Comparison of ENCODE assay signal across 9 cellular contexts in the genomic region with DNA sequence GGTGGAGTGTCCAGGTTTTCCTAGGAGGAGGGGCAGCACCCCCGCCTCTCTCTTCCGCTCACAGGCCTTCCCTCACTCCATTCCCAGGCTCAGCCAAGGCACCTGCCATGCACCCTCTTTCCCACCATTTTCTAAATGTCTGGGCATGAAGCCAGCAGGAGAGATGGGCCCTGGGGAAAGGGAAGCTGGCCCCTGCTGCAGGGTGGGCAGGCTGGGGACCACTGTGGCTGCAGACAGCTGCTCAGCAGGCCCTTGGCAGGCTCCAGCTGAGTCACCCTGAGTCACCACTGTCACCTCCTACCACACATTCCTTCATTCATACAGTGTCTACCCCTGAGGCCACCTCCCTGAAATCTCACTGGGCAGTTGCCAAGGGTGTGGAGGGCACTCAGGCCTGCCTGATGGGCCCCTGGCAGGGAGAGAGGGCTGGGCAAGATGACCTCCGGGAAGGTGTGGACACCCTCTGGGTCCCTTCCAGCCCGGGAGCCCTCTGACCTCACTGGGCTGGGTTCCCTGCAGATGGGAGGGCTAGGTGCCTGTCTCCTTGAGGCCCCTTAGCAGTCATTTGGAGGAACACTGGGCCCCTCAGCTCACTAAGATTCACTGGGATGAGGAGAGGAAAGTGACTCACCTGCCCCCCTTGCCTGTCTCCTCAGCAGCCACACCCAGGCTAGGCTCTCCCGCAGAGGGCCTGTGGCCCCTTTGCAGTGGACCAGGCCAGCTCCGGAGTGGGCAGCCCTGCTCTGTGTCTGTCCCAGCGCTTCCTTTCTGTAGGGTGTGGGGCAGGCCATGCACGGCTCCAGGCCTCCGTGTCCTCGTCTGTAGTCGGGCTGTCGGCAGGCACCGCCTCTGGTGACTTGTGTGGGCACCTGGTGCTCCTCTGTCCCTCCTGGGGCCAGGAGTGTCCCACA. TPM values are rescaled to one million over a fixed set of nuclear protein-coding genes. Genes with fewer than 3 reads are reported as not detected.
DNase-seq lines count a peak whose midpoint lies in the region; ATAC-seq and TF ChIP-seq lines count a peak whose summit lies in the region.
"Had no signal": no experiment of that assay in that cellular context is flagged by ENCODE, and none has a peak within 500 bp of the region (broad histone marks: within the 10 kb centered on the region; RNA-seq: fewer than 3 reads in every experiment).

No MANE protein-coding gene starts in this region.

- H3K36me3 Mint-ChIP-seq in stimulated activated effector memory CD8-positive, alpha-beta T cell treated with anti-CD3 and anti-CD28 coated beads, Interleukin-12 subunit alpha, Interleukin-12 subunit beta, amount 100 ng/mL, for 72 hours: peaks cover 24% of the 10 kb centered on the region

- POLR2A ChIA-PET in Panc1 (lab: Charles Lee): no interaction called here

- CTCF ChIA-PET in Panc1 (lab: Charles Lee): no interaction called here

- no peaks in the 10 kb centered on the region; the same call in 1 of the 2 replicates for H3K36me3 ChIP-seq in Panc1 (ENCODE audit: control insufficient read depth, insufficient read depth, low read length)

- intact Hi-C loops in Panc1 (cut with micrococcal nuclease; ENCODE audit: unreplicated experiment): loop anchor here (1.0 kb wide), 1 partner anchor 342 kb away; no protein-coding TSS in a partner anchor

- ATAC-seq in Panc1: peak; percentile 80
- peak; percentile 71 for ATAC-seq in stimulated activated effector memory CD8-positive, alpha-beta T cell treated with anti-CD3 and anti-CD28 coated beads, Interleukin-12 subunit alpha, Interleukin-12 subunit beta, amount 100 ng/mL, for 72 hours
- no peak for ATAC-seq in GM18868 (IDR thresholded peaks at IDR 0.05; ENCODE audit: unreplicated experiment)

- DNase-seq in activated T-cell treated with anti-CD3 and anti-CD28 coated beads for 48 hours (ENCODE audit: low read depth): peak; percentile 32
- no peak for DNase-seq in activated T-cell treated with anti-CD3 and anti-CD28 coated beads, Interleukin-2, amount 50 U/mL, for 1 hour
- peak; percentile 97 for DNase-seq in Panc1 (ENCODE audit: low read depth, low spot score)
- DNase-seq in fibroblast of gingiva (ENCODE audit: low read depth): peak; percentile 58
- DNase-seq in stimulated activated effector memory CD8-positive, alpha-beta T cell treated with anti-CD3 and anti-CD28 coated beads, Interleukin-12 subunit alpha, Interleukin-12 subunit beta, amount 100 ng/mL, for 72 hours (ENCODE audit: low spot score in 2 of 2): no peak
- no peak for DNase-seq in KBM-7
- DNase-seq in medulla oblongata (ENCODE audit: extremely low spot score): no peak

- no TSS peak for BruUV-seq in Panc1 (replicated peaks; lab: Mats Ljungman, UMichigan)

- no peak overlapping the region for H3K27ac Mint-ChIP-seq in stimulated activated effector memory CD8-positive, alpha-beta T cell treated with anti-CD3 and anti-CD28 coated beads, Interleukin-12 subunit alpha, Interleukin-12 subunit beta, amount 100 ng/mL, for 72 hours

- peak overlapping the region in 1 of 2 experiments; percentile 21; a peak in 2 of 4 replicates for H3K4me3 ChIP-seq in Panc1 (ENCODE audit: low read depth in 2 of 2, low read length in 2 of 2)

- H3K9me3 Mint-ChIP-seq in stimulated activated effector memory CD8-positive, alpha-beta T cell treated with anti-CD3 and anti-CD28 coated beads, Interleukin-12 subunit alpha, Interleukin-12 subunit beta, amount 100 ng/mL, for 72 hours: no peaks in the 10 kb centered on the region

- H3K27me3 ChIP-seq in Panc1 (ENCODE audit: control insufficient read depth, insufficient read depth, low read length): no peaks in the 10 kb centered on the region

- peaks cover 92% of the 10 kb centered on the region for H3K4me1 ChIP-seq in Panc1 (ENCODE audit: control insufficient read depth, insufficient read depth, low read length)

- peaks cover 66% of the 10 kb centered on the region for H3K4me1 Mint-ChIP-seq in stimulated activated effector memory CD8-positive, alpha-beta T cell treated with anti-CD3 and anti-CD28 coated beads, Interleukin-12 subunit alpha, Interleukin-12 subunit beta, amount 100 ng/mL, for 72 hours

- peak overlapping the region; percentile 100 for H3K27ac ChIP-seq in Panc1 (ENCODE audit: low read length)

- H3K4me3 Mint-ChIP-seq in stimulated activated effector memory CD8-positive, alpha-beta T cell treated with anti-CD3 and anti-CD28 coated beads, Interleukin-12 subunit alpha, Interleukin-12 subunit beta, amount 100 ng/mL, for 72 hours: no peak overlapping the region
- H3K4me3 Mint-ChIP-seq: neural crest cell had no signal

- H3K9me3 ChIP-seq in Panc1 (ENCODE audit: control insufficient read depth, insufficient read depth, low read depth, low read length): no peaks in the 10 kb centered on the region

- TF ChIP-seq CTCF in Panc1 (IDR thresholded peaks at IDR 0.05): no peak

- in situ Hi-C loops in Panc1 (cut with HindIII; ENCODE audit: low pct_unique_long_range_greater_than_20kb, low sequenced_read_pairs): no loop called here
- in situ Hi-C loops in KBM-7 (cut with MboI; ENCODE audit: low pct_unique_long_range_greater_than_20kb, low sequenced_read_pairs): no loop called here

RNA-seq across cellular contexts. Expression of a gene that starts 7.8 kb away (rescaled TPM):
- total RNA-seq in Panc1 (2021; ENCODE audit: unreplicated experiment): 69.8 TPM
- 49.0 TPM for polyA plus RNA-seq in Panc1 (2012; ENCODE audit: insufficient read length)

Comparison
In these comparisons a context has a peak if more than half of its experiments do, and no peak if none do; other contexts are left out.
1. DNase-seq: peak in activated T-cell treated with anti-CD3 and anti-CD28 coated beads for 48 hours (single experiment), Panc1 (single experiment) and fibroblast of gingiva (single experiment); none in activated T-cell treated with anti-CD3 and anti-CD28 coated beads, Interleukin-2, amount 50 U/mL, for 1 hour (single experiment), stimulated activated effector memory CD8-positive, alpha-beta T cell treated with anti-CD3 and anti-CD28 coated beads, Interleukin-12 subunit alpha, Interleukin-12 subunit beta, amount 100 ng/mL, for 72 hours (0 of 2), KBM-7 (single experiment) and medulla oblongata (single experiment).